ENCODE assay signal across 7 cellular contexts in the genomic region with DNA sequence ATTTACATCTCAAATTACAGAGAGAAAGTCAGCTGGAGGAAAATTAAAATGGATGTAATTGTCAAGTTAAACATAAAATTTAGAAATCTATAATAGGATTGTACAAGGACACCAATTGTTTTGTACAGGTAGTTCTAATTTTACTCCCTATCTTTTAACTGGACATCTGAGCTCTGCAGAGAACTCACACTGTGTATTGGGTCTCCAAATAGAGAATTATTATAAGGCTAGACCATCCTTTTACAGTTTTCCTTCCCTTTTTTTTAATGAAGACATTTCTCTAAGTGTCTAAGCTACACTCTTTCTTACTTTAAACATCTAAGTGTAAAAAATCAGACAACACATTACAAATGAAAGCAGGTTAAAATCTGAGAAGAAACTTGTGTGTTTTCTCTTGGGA.
"Had no signal": no experiment of that assay in that cellular context is flagged by ENCODE, and none has a peak within 500 bp of the region (broad histone marks: within the 10 kb centered on the region; RNA-seq: fewer than 3 reads in every experiment).

No MANE protein-coding gene starts in this region.

- ATAC-seq: GM12878 had no signal

- FAIRE-seq: GM12878, GM12891, GM12892, GM18507, GM19239 had no signal

- DNase-seq: GDM1, GF-D8 had no signal

- H3K4me3 ChIP-seq: GM12878 had no signal
